In genomic region chr12:121295746-121296617, GRCh38 we compare ENCODE assay signal across 8 cellular contexts. TPM values are rescaled to one million over a fixed set of nuclear protein-coding genes. Genes with fewer than 3 reads are reported as not detected.
DNase-seq lines count a peak whose midpoint lies in the region; ATAC-seq and TF ChIP-seq lines count a peak whose summit lies in the region.

No MANE protein-coding gene starts in this region.

- H3K27me3 ChIP-seq in esophagus muscularis mucosa = no peaks in the 10 kb centered on the region
- no peaks in the 10 kb centered on the region for H3K27me3 ChIP-seq in neural cell (ENCODE audit: insufficient read depth, low read depth, low read length)

- intact Hi-C loops in activated CD4-positive, alpha-beta T cell treated with anti-CD3 and anti-CD28 coated beads, Interleukin-2, amount 10 ng/mL, durations not matched to agents 24 days and 14 days (cut with micrococcal nuclease) = loop anchor here (2.0 to 5.0 kb wide), 2 partner anchors 57 to 84 kb away; partner anchors contain the start of genes ANAPC5 and P2RX4
- intact Hi-C loops in esophagus muscularis mucosa (cut with DNase I) = no loop called here

- 8% methylated on average over 8 of the region's 55 CpGs for WGBS in esophagus muscularis mucosa

- TF ChIP-seq CTCF in esophagus muscularis mucosa (IDR thresholded peaks at IDR 0.05) = no peak
- TF ChIP-seq CTCF in neural cell (IDR thresholded peaks at IDR 0.05; ENCODE audit: poor library complexity, severe bottlenecking) = no peak

- H3K4me3 Mint-ChIP-seq in activated CD4-positive, alpha-beta T cell treated with anti-CD3 and anti-CD28 coated beads, Interleukin-2, amount 10 ng/mL, durations not matched to agents 24 days and 14 days = peak overlapping the region; percentile 93

- no peaks in the 10 kb centered on the region for H4K20me1 ChIP-seq in neural cell (ENCODE audit: insufficient read depth)

- peak overlapping the region; percentile 86 to 90 (median 88) for H3K27ac ChIP-seq in esophagus muscularis mucosa (replicated peaks in 1 of 4)
- peak overlapping the region; percentile 17 for H3K27ac ChIP-seq in neural cell (ENCODE audit: low read length)

- peaks cover 28% of the 10 kb centered on the region for H3K4me1 Mint-ChIP-seq in activated CD4-positive, alpha-beta T cell treated with anti-CD3 and anti-CD28 coated beads, Interleukin-2, amount 10 ng/mL, durations not matched to agents 24 days and 14 days

- H3K27me3 Mint-ChIP-seq in activated CD4-positive, alpha-beta T cell treated with anti-CD3 and anti-CD28 coated beads, Interleukin-2, amount 10 ng/mL, durations not matched to agents 24 days and 14 days = no peaks in the 10 kb centered on the region

- H3F3A ChIP-seq in neural cell (ENCODE audit: insufficient read depth, low read length, poor library complexity, severe bottlenecking) = no peaks in the 10 kb centered on the region

- DNase-seq in D341Med (ENCODE audit: low spot score) = peak; percentile 54
- peak; percentile 18 for DNase-seq in HT1080 (ENCODE audit: low read depth)
- peak; percentile 83 for DNase-seq in activated CD4-positive, alpha-beta T cell treated with anti-CD3 and anti-CD28 coated beads, Interleukin-2, amount 10 ng/mL, durations not matched to agents 24 days and 14 days
- DNase-seq in esophagus muscularis mucosa (ENCODE audit: extremely low spot score) = no peak
- DNase-seq in SKM-1 treated with dmso at 0.1 percent for 144 hours (lab: John Stamatoyannopoulos, UW; ENCODE audit: unreplicated experiment) = no peak
- DNase-seq in NCI-H510A (lab: John Stamatoyannopoulos, UW) = no peak

- H2AFZ ChIP-seq in neural cell (ENCODE audit: low read depth, low read length) = peak overlapping the region; percentile 40

- no peak for TF ChIP-seq EP300 in esophagus muscularis mucosa (IDR thresholded peaks at IDR 0.05)
- no peak for TF ChIP-seq EP300 in neural cell (conservative IDR thresholded peaks at IDR 0.05; ENCODE audit: poor library complexity, severe bottlenecking)

- TF ChIP-seq POLR2A in esophagus muscularis mucosa (IDR thresholded peaks at IDR 0.05; ENCODE audit: low read depth) = no peak

- peak overlapping the region; percentile 86 for H3K27ac Mint-ChIP-seq in activated CD4-positive, alpha-beta T cell treated with anti-CD3 and anti-CD28 coated beads, Interleukin-2, amount 10 ng/mL, durations not matched to agents 24 days and 14 days

- H3K9me3 Mint-ChIP-seq in activated CD4-positive, alpha-beta T cell treated with anti-CD3 and anti-CD28 coated beads, Interleukin-2, amount 10 ng/mL, durations not matched to agents 24 days and 14 days = no peaks in the 10 kb centered on the region

- H3K36me3 ChIP-seq in esophagus muscularis mucosa (peaks cover 0 to 17% (median 13%) of the 10 kb centered on the region in 4 donors), neural cell (ENCODE audit: insufficient read depth, low read length) (no peaks in the 10 kb centered on the region)

- H3K9ac ChIP-seq in neural cell (ENCODE audit: low read length) = peak overlapping the region; percentile 77

- peaks cover 10% of the 10 kb centered on the region for H3K79me2 ChIP-seq in neural cell (replicated peaks; ENCODE audit: insufficient read depth, low read length)

- H3K4me1 ChIP-seq in esophagus muscularis mucosa = peaks cover 25 to 36% (median 33%) of the 10 kb centered on the region in 4 donors

- no peaks in the 10 kb centered on the region for H3K9me2 ChIP-seq in neural cell (ENCODE audit: insufficient read depth, low read length)

- ATAC-seq in GM21360 (IDR thresholded peaks at IDR 0.05; ENCODE audit: unreplicated experiment) = peak; percentile 23

- H3K4me3 ChIP-seq in esophagus muscularis mucosa = peak overlapping the region; percentile 95 to 100 (median 99)
- H3K4me3 ChIP-seq in neural cell (ENCODE audit: low read length) = peak overlapping the region; percentile 96

- no peaks in the 10 kb centered on the region for H3K9me3 ChIP-seq in esophagus muscularis mucosa
- H3K9me3 ChIP-seq in neural cell (ENCODE audit: low read length) = no peaks in the 10 kb centered on the region

- no peak for TF ChIP-seq RAD21 in neural cell (conservative IDR thresholded peaks at IDR 0.05)

- H3K36me3 Mint-ChIP-seq in activated CD4-positive, alpha-beta T cell treated with anti-CD3 and anti-CD28 coated beads, Interleukin-2, amount 10 ng/mL, durations not matched to agents 24 days and 14 days (ENCODE audit: low read depth) = peaks cover 23% of the 10 kb centered on the region

- H3K4me2 ChIP-seq in neural cell (ENCODE audit: low read length) = peak overlapping the region; percentile 94

TF ChIP-seq in neural cell, 6 proteins besides CTCF, POLR2A, EP300 and RAD21:
- no peak for TF ChIP-seq REST (IDR thresholded peaks at IDR 0.05; ENCODE audit: borderline replicate concordance)
- TF ChIP-seq MXI1 (conservative IDR thresholded peaks at IDR 0.05; ENCODE audit: poor library complexity, severe bottlenecking) = peak; percentile 99
- peak; percentile 8 for TF ChIP-seq TAF1 (IDR thresholded peaks at IDR 0.05; ENCODE audit: low read depth)
- TF ChIP-seq SMC3 (conservative IDR thresholded peaks at IDR 0.05; ENCODE audit: poor library complexity) = no peak
- TF ChIP-seq EZH2 (IDR thresholded peaks at IDR 0.05; ENCODE audit: borderline replicate concordance, insufficient read depth, low read length, poor library complexity, severe bottlenecking) = no peak
- TF ChIP-seq POLR2AphosphoS5 (IDR thresholded peaks at IDR 0.05) = peak; percentile 3

RNA-seq across cellular contexts. Expression of gene CAMKK2, which starts 0.5 kb away (rescaled TPM):
- total RNA-seq in HT1080 (2014; rRNA removed; shearing (Covaris generic)) = 12.0 and 13.0 TPM in 2 replicates
- polyA plus RNA-seq in HT1080 (2015; cell fraction: cytosol; rRNA removed) = 22.5 and 26.4 TPM in 2 replicates
- 26.0 and 26.1 TPM in 2 replicates for polyA plus RNA-seq in HT1080 (2015; cell fraction: nucleus; rRNA removed)
- total RNA-seq in activated CD4-positive, alpha-beta T cell treated with anti-CD3 and anti-CD28 coated beads, Interleukin-2, amount 10 ng/mL, durations not matched to agents 24 days and 14 days = 37.4 and 38.2 TPM in 2 replicates
- total RNA-seq in esophagus muscularis mucosa = 10 to 100 TPM; 23.9 to 45.0 (median 37.4) TPM
- polyA plus RNA-seq in neural cell = 29.2 and 38.0 TPM in 2 replicates
- polyA minus RNA-seq in neural cell = 28.5 and 32.4 TPM in 2 replicates

RNA-seq across cellular contexts. Expression of gene ANAPC5, which starts 56.2 kb away (rescaled TPM):
- 169 and 192 TPM in 2 replicates for total RNA-seq in HT1080 (2014; rRNA removed; shearing (Covaris generic))
- polyA plus RNA-seq in HT1080 (2015; cell fraction: cytosol; rRNA removed) = 130 and 146 TPM in 2 replicates
- 182 and 200 TPM in 2 replicates for polyA plus RNA-seq in HT1080 (2015; cell fraction: nucleus; rRNA removed)
- total RNA-seq in activated CD4-positive, alpha-beta T cell treated with anti-CD3 and anti-CD28 coated beads, Interleukin-2, amount 10 ng/mL, durations not matched to agents 24 days and 14 days = 151 and 154 TPM in 2 replicates
- total RNA-seq in esophagus muscularis mucosa = 10 to 100 TPM; 70.9 to 81.8 (median 75.5) TPM
- polyA plus RNA-seq in neural cell = 199 and 272 TPM in 2 replicates
- 158 and 178 TPM in 2 replicates for polyA minus RNA-seq in neural cell

Comparison
In these comparisons a context has a peak if more than half of its experiments do, and no peak if none do; other contexts are left out.
1. DNase-seq: peak in D341Med (single experiment), HT1080 (single experiment) and activated CD4-positive, alpha-beta T cell treated with anti-CD3 and anti-CD28 coated beads, Interleukin-2, amount 10 ng/mL, durations not matched to agents 24 days and 14 days (single experiment); none in esophagus muscularis mucosa (single experiment), SKM-1 treated with dmso at 0.1 percent for 144 hours (single experiment) and NCI-H510A (single experiment).